Comparison of ENCODE assay signal across 11 cellular contexts in the genomic region with DNA sequence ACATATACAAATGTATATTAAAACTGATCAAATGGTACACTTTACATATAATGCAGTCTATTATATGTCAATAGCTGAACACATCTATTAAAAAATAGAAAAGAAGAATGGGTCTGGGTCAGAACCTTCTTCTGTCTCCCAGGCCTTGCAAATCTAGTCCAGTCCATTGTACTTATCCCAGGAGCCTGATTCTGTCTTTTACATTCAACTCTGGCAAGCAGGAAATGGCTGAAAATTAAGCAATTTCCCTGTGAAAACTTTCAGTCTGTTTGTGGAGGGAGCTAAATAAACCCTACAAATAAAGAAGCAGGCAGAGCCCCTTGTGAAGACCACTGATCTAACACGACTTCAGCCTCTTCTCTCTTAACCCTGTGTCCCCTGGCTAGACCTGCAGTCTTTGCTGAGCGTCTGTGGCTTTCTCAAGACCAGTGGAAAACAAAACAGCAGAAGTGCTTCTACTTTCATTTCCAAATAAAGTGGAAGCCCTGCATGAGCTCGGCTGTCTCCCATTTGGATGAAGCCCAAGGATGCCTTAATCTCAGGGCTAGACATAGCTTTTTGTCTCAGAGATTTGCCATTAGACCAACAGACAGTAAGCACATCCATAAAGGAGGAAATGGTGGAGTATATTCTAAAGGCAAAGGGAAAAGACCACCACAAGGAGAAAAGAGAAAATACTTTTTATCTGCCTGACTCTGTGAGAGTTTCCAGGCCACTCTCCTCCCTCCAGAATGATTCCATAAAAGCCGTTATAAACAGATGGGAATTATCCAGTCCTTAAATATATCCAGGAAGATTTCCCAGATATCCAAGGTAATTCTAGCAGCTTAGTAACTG. TPM values are rescaled to one million over a fixed set of nuclear protein-coding genes. Genes with fewer than 3 reads are reported as not detected.
DNase-seq lines count a peak whose midpoint lies in the region; ATAC-seq and TF ChIP-seq lines count a peak whose summit lies in the region.
"Had no signal": no experiment of that assay in that cellular context is flagged by ENCODE, and none has a peak within 500 bp of the region (broad histone marks: within the 10 kb centered on the region; RNA-seq: fewer than 3 reads in every experiment).

No MANE protein-coding gene starts in this region.

- TF ChIP-seq POLR2A in uterus (IDR thresholded peaks at IDR 0.05) = no peak

- DNase-seq in activated naive CD8-positive, alpha-beta T cell treated with anti-CD3 and anti-CD28 coated beads, Interleukin-2, amount 10 ng/mL, durations not matched to agents 7 days and 5 days = no peak
- no peak for DNase-seq in activated naive CD8-positive, alpha-beta T cell treated with anti-CD3 and anti-CD28 coated beads, Interleukin-2, amount 50 U/mL, for 24 hours
- DNase-seq in colonic mucosa (no peak), mesothelial cell of epicardium (ENCODE audit: low spot score in 2 of 2, unreplicated experiment in 2 of 2) (no peak), uterus (peak in 1 of 2 donors; percentile 32), COLO829 (ENCODE audit: low spot score) (no peak), anterior cingulate cortex (lab: John Stamatoyannopoulos, UW) (no peak)
- DNase-seq: CD4-positive, CD25-positive, alpha-beta regulatory T cell; midbrain; stimulated activated CD4-positive, alpha-beta T cell treated with anti-CD3 and anti-CD28 coated beads, Interleukin-4, amount 100 ng/mL, for 4 hours had no signal

- H3K27me3 ChIP-seq in colonic mucosa (no peaks in the 10 kb centered on the region), uterus (no peaks in the 10 kb centered on the region)

- ATAC-seq in activated naive CD8-positive, alpha-beta T cell treated with anti-CD3 and anti-CD28 coated beads, Interleukin-2, amount 10 ng/mL, durations not matched to agents 7 days and 5 days (ENCODE audit: low read depth) = no peak
- ATAC-seq in activated naive CD8-positive, alpha-beta T cell treated with anti-CD3 and anti-CD28 coated beads, Interleukin-2, amount 50 U/mL, for 24 hours = no peak
- no peak for ATAC-seq in GM21717 (IDR thresholded peaks at IDR 0.05; ENCODE audit: unreplicated experiment)

- H3K36me3 ChIP-seq in colonic mucosa = no peaks in the 10 kb centered on the region
- H3K36me3 ChIP-seq in uterus = no peaks in the 10 kb centered on the region

- H3K9me3 Mint-ChIP-seq in activated naive CD8-positive, alpha-beta T cell treated with anti-CD3 and anti-CD28 coated beads, Interleukin-2, amount 10 ng/mL, durations not matched to agents 7 days and 5 days = peaks cover 8% of the 10 kb centered on the region
- peaks cover 14% of the 10 kb centered on the region for H3K9me3 Mint-ChIP-seq in activated naive CD8-positive, alpha-beta T cell treated with anti-CD3 and anti-CD28 coated beads, Interleukin-2, amount 50 U/mL, for 24 hours
- peaks cover 13% of the 10 kb centered on the region for H3K9me3 Mint-ChIP-seq in mesothelial cell of epicardium

- no peak for TF ChIP-seq CTCF in colonic mucosa (IDR thresholded peaks at IDR 0.05)
- TF ChIP-seq CTCF in mesothelial cell of epicardium (IDR thresholded peaks at IDR 0.05; ENCODE audit: unreplicated experiment) = no peak
- TF ChIP-seq CTCF in uterus (IDR thresholded peaks at IDR 0.05) = no peak

- H3K27me3 Mint-ChIP-seq in activated naive CD8-positive, alpha-beta T cell treated with anti-CD3 and anti-CD28 coated beads, Interleukin-2, amount 10 ng/mL, durations not matched to agents 7 days and 5 days = peaks cover 2% of the 10 kb centered on the region
- no peaks in the 10 kb centered on the region for H3K27me3 Mint-ChIP-seq in activated naive CD8-positive, alpha-beta T cell treated with anti-CD3 and anti-CD28 coated beads, Interleukin-2, amount 50 U/mL, for 24 hours
- H3K27me3 Mint-ChIP-seq in mesothelial cell of epicardium (ENCODE audit: low read depth) = peaks cover 21% of the 10 kb centered on the region
- H3K27me3 Mint-ChIP-seq: CD4-positive, CD25-positive, alpha-beta regulatory T cell had no signal

- peak overlapping the region; percentile 32 for H3K4me3 Mint-ChIP-seq in activated naive CD8-positive, alpha-beta T cell treated with anti-CD3 and anti-CD28 coated beads, Interleukin-2, amount 10 ng/mL, durations not matched to agents 7 days and 5 days
- H3K4me3 Mint-ChIP-seq in activated naive CD8-positive, alpha-beta T cell treated with anti-CD3 and anti-CD28 coated beads, Interleukin-2, amount 50 U/mL, for 24 hours = no peak overlapping the region
- H3K4me3 Mint-ChIP-seq in mesothelial cell of epicardium = no peak overlapping the region

- H3K27ac ChIP-seq in colonic mucosa (peak overlapping the region; percentile 1), uterus (peak overlapping the region; percentile 64 to 84)

- POLR2A ChIA-PET in activated naive CD8-positive, alpha-beta T cell treated with anti-CD3 and anti-CD28 coated beads, Interleukin-2, amount 10 ng/mL, durations not matched to agents 7 days and 5 days (lab: Charles Lee) = no interaction called here

- peaks cover 10% of the 10 kb centered on the region for H3K4me1 Mint-ChIP-seq in activated naive CD8-positive, alpha-beta T cell treated with anti-CD3 and anti-CD28 coated beads, Interleukin-2, amount 10 ng/mL, durations not matched to agents 7 days and 5 days
- H3K4me1 Mint-ChIP-seq in activated naive CD8-positive, alpha-beta T cell treated with anti-CD3 and anti-CD28 coated beads, Interleukin-2, amount 50 U/mL, for 24 hours = peaks cover 4% of the 10 kb centered on the region
- peaks cover 5% of the 10 kb centered on the region for H3K4me1 Mint-ChIP-seq in mesothelial cell of epicardium

- H3K9me3 ChIP-seq in colonic mucosa (no peaks in the 10 kb centered on the region), uterus (no peaks in the 10 kb centered on the region)

- peaks cover 27% of the 10 kb centered on the region for H3K36me3 Mint-ChIP-seq in activated naive CD8-positive, alpha-beta T cell treated with anti-CD3 and anti-CD28 coated beads, Interleukin-2, amount 10 ng/mL, durations not matched to agents 7 days and 5 days
- peaks cover 36% of the 10 kb centered on the region for H3K36me3 Mint-ChIP-seq in activated naive CD8-positive, alpha-beta T cell treated with anti-CD3 and anti-CD28 coated beads, Interleukin-2, amount 50 U/mL, for 24 hours (ENCODE audit: low read depth)
- no peaks in the 10 kb centered on the region for H3K36me3 Mint-ChIP-seq in mesothelial cell of epicardium

- H3K4me3 ChIP-seq in colonic mucosa (no peak overlapping the region), uterus (peak overlapping the region in 1 of 2 donors; percentile 3)

- H3K9ac ChIP-seq in colonic mucosa (ENCODE audit: low read depth in 2 of 2, low read length in 2 of 2) = peak overlapping the region in 1 of 2 donors; percentile 36

- peak overlapping the region; percentile 3 for H3K27ac Mint-ChIP-seq in activated naive CD8-positive, alpha-beta T cell treated with anti-CD3 and anti-CD28 coated beads, Interleukin-2, amount 10 ng/mL, durations not matched to agents 7 days and 5 days
- H3K27ac Mint-ChIP-seq in activated naive CD8-positive, alpha-beta T cell treated with anti-CD3 and anti-CD28 coated beads, Interleukin-2, amount 50 U/mL, for 24 hours = no peak overlapping the region
- H3K27ac Mint-ChIP-seq in mesothelial cell of epicardium = peak overlapping the region; percentile 52

- intact Hi-C loops in colonic mucosa (cut with DNase I) (no loop called here), uterus (cut with DNase I; ENCODE audit: low total_unique reads) (no loop called here)

- H3K4me1 ChIP-seq in colonic mucosa = no peaks in the 10 kb centered on the region
- H3K4me1 ChIP-seq in uterus = no peaks in the 10 kb centered on the region

RNA-seq across cellular contexts. Expression of gene CRACR2A, which starts 48.2 kb away (rescaled TPM):
- 10 to 100 TPM; 35.3 to 36.9 TPM for total RNA-seq in activated naive CD8-positive, alpha-beta T cell treated with anti-CD3 and anti-CD28 coated beads, Interleukin-2, amount 10 ng/mL, durations not matched to agents 7 days and 5 days
- total RNA-seq in colonic mucosa (10 to 100 TPM; 50.3 to 54.8 TPM), mesothelial cell of epicardium (1.0 to 1.2 TPM (median 1.1 TPM) in 3 replicates), uterus (10 to 100 TPM in 1 of 4 donors, 1 to 10 TPM in 2, under 1 TPM in 1; 0.88 to 33.6 (median 3.2) TPM)
